Comparison of ENCODE assay signal across 20 cellular contexts in the genomic region with DNA sequence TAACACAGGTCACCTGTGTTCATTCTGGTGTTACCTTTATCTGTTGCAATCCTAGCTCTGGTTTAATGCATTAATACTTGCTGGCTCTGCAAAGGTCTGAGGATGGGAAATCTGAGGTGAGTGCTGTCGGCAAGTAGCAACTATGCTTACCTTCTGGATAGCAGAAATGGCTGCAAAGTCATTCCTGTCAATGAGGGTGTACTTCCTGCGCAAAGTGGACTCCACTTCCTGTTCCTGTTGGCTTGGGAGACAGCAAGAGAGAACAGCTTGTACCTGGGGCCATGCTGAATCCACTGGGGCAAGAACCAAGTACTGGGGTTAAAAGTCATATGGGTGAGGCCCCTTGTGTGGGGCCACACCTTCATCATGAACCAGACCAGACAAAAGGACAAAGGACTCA. TPM values are rescaled to one million over a fixed set of nuclear protein-coding genes. Genes with fewer than 3 reads are reported as not detected.
DNase-seq lines count a peak whose midpoint lies in the region; ATAC-seq and TF ChIP-seq lines count a peak whose summit lies in the region.
"Had no signal": no experiment of that assay in that cellular context is flagged by ENCODE, and none has a peak within 500 bp of the region (broad histone marks: within the 10 kb centered on the region; RNA-seq: fewer than 3 reads in every experiment).

No MANE protein-coding gene starts in this region.

- H3K9me3 Mint-ChIP-seq in chondrocyte (ENCODE audit: low read depth) = no peaks in the 10 kb centered on the region
- no peaks in the 10 kb centered on the region for H3K9me3 Mint-ChIP-seq in MCF 10A (ENCODE audit: unreplicated experiment)
- H3K9me3 Mint-ChIP-seq: CD4-positive, CD25-positive, alpha-beta regulatory T cell; CD8-positive, alpha-beta T cell had no signal

- no peaks in the 10 kb centered on the region for H3K79me2 ChIP-seq in SK-N-SH (ENCODE audit: insufficient read depth)

- no peak overlapping the region for H3K4me3 ChIP-seq in SK-N-SH (ENCODE audit: low read depth in 2 of 2, low read length in 1 of 2)
- H3K4me3 ChIP-seq: BLaER1, GM12878, GM23248 had no signal

- no peak overlapping the region for H2AFZ ChIP-seq in SK-N-SH (ENCODE audit: low read depth)
- H2AFZ ChIP-seq: GM23248 had no signal

- no peak overlapping the region for H3K27ac ChIP-seq in SK-N-SH (ENCODE audit: low read depth in 2 of 2, low read length in 1 of 2)
- H3K27ac ChIP-seq: 22Rv1, BLaER1, C4-2B, GM23248 had no signal

- no peaks in the 10 kb centered on the region for H3K4me1 Mint-ChIP-seq in chondrocyte (ENCODE audit: low read depth)
- H3K4me1 Mint-ChIP-seq in MCF 10A (ENCODE audit: insufficient read depth, unreplicated experiment) = no peaks in the 10 kb centered on the region
- H3K4me1 Mint-ChIP-seq: B cell; CD4-positive, CD25-positive, alpha-beta regulatory T cell had no signal

- H3K9ac ChIP-seq in SK-N-SH = no peak overlapping the region
- H3K9ac ChIP-seq: BLaER1, GM23248 had no signal

- POLR2A ChIA-PET in SK-N-SH (lab: Yijun Ruan, JAX) (no interaction called here), MCF 10A (lab: Yijun Ruan, JAX) (interaction anchor here (0.6 to 1.1 kb wide), 2 partner anchors 22 to 35 kb away, joined by 3 to 5 read pairs; no protein-coding TSS in a partner anchor)

- no peak for TF ChIP-seq EP300 in SK-N-SH (IDR thresholded peaks at IDR 0.05; ENCODE audit: borderline replicate concordance in 1 of 2, low read depth in 1 of 2, low read length in 1 of 2)

- no peaks in the 10 kb centered on the region for H3K9me2 ChIP-seq in SK-N-SH

- no peaks in the 10 kb centered on the region for H3K27me3 ChIP-seq in SK-N-SH (ENCODE audit: insufficient read depth)
- H3K27me3 ChIP-seq: BLaER1 had no signal

- H3K9me3 ChIP-seq in SK-N-SH = no peaks in the 10 kb centered on the region
- H3K9me3 ChIP-seq: BLaER1, Caco-2 had no signal

- intact Hi-C loops in posterior vena cava (cut with DNase I) = no loop called here
- intact Hi-C loops in MCF 10A (cut with micrococcal nuclease) = no loop called here

- TF ChIP-seq RAD21 in SK-N-SH (IDR thresholded peaks at IDR 0.05; ENCODE audit: low read length) = no peak

- H3K27me3 Mint-ChIP-seq in chondrocyte (ENCODE audit: low read depth) (no peaks in the 10 kb centered on the region), MCF 10A (ENCODE audit: insufficient read depth, unreplicated experiment) (no peaks in the 10 kb centered on the region)
- H3K27me3 Mint-ChIP-seq: B cell; CD4-positive, CD25-positive, alpha-beta regulatory T cell had no signal

- no peaks in the 10 kb centered on the region for H3K4me1 ChIP-seq in SK-N-SH (ENCODE audit: control insufficient read depth in 1 of 2, insufficient read depth in 2 of 2, low read depth in 1 of 2, low read length in 1 of 2)
- H3K4me1 ChIP-seq: BLaER1, Caco-2 had no signal

- no peak for ATAC-seq in SK-N-SH treated with all-trans-retinoic acid at 6 μM for 48 hours
- ATAC-seq: CD8-positive, alpha-beta T cell; GM12878 had no signal

- TF ChIP-seq CTCF in SK-N-SH (IDR thresholded peaks at IDR 0.05) (no peak), chondrocyte (IDR thresholded peaks at IDR 0.05) (no peak), MCF 10A (IDR thresholded peaks at IDR 0.05; ENCODE audit: unreplicated experiment) (no peak)

- no peaks in the 10 kb centered on the region for H3F3A ChIP-seq in SK-N-SH (replicated peaks; ENCODE audit: insufficient read depth)

- H3K36me3 ChIP-seq in SK-N-SH (replicated peaks in 1 of 2; ENCODE audit: control insufficient read depth in 1 of 2, insufficient read depth in 2 of 2, low read length in 1 of 2) = no peaks in the 10 kb centered on the region

- DNase-seq in SK-N-SH = no peak
- DNase-seq in chondrocyte (ENCODE audit: low spot score) = peak; percentile 4
- DNase-seq in posterior vena cava (ENCODE audit: low spot score) = peak; percentile 1
- DNase-seq in MCF 10A (ENCODE audit: unreplicated experiment) = no peak
- DNase-seq in midbrain (lab: John Stamatoyannopoulos, UW) = no peak
- DNase-seq: Caco-2; CD4-positive, CD25-positive, alpha-beta regulatory T cell; CD8-positive, alpha-beta T cell; DMS153; EL; GDM1; GM23248; H7; HCEC 1CT had no signal

- 100% methylated on average over 1 of the region's 2 CpGs for WGBS in SK-N-SH (ENCODE audit: low lambda C conversion rate)

- no TSS peak for BruUV-seq in MCF 10A (replicated peaks; lab: Mats Ljungman, UMichigan)

- no peak overlapping the region for H3K4me2 ChIP-seq in SK-N-SH
- H3K4me2 ChIP-seq: BLaER1 had no signal

- CTCF ChIA-PET in SK-N-SH (lab: Yijun Ruan, JAX) = no interaction called here
- CTCF ChIA-PET in MCF 10A (lab: Yijun Ruan, JAX) = interaction anchor here (0.6 kb wide), 1 partner anchor 540 kb away, joined by 3 read pairs; no protein-coding TSS in a partner anchor

- H3K36me3 Mint-ChIP-seq in chondrocyte (ENCODE audit: low read depth) = no peaks in the 10 kb centered on the region
- H3K36me3 Mint-ChIP-seq in MCF 10A (ENCODE audit: insufficient read depth, unreplicated experiment) = no peaks in the 10 kb centered on the region
- H3K36me3 Mint-ChIP-seq: CD4-positive, CD25-positive, alpha-beta regulatory T cell; CD8-positive, alpha-beta T cell had no signal

- H3K4me3 Mint-ChIP-seq in chondrocyte (ENCODE audit: unreplicated experiment) (no peak overlapping the region), MCF 10A (ENCODE audit: unreplicated experiment) (no peak overlapping the region)
- H3K4me3 Mint-ChIP-seq: B cell; CD4-positive, CD25-positive, alpha-beta regulatory T cell; CD8-positive, alpha-beta T cell had no signal

- H3K27ac Mint-ChIP-seq in chondrocyte (ENCODE audit: unreplicated experiment) (no peak overlapping the region), MCF 10A (ENCODE audit: low read depth, unreplicated experiment) (no peak overlapping the region)
- H3K27ac Mint-ChIP-seq: B cell; CD4-positive, CD25-positive, alpha-beta regulatory T cell; CD8-positive, alpha-beta T cell had no signal

- H4K20me1 ChIP-seq in SK-N-SH (ENCODE audit: insufficient read depth) = no peaks in the 10 kb centered on the region
- H4K20me1 ChIP-seq: BLaER1 had no signal

TF ChIP-seq in SK-N-SH, 30 proteins besides CTCF, POLR2A, EP300 and RAD21:
- TF ChIP-seq GABPA (IDR thresholded peaks at IDR 0.05; ENCODE audit: low read depth) = 0 out of 2 replicates have a peak, but pooled peaks have one; percentile 13
- no peak for TF ChIP-seq NRF1 (IDR thresholded peaks at IDR 0.05; ENCODE audit: low read depth, low read length)

TF ChIP-seq in SK-N-SH treated with all-trans-retinoic acid at 6 μM for 48 hours, 23 proteins besides CTCF, POLR2A, EP300 and RAD21 (continues in another document):
- TF ChIP-seq ZFP3 (CRISPR knock-in tag; IDR thresholded peaks at IDR 0.05) (no peak), ARNTL (CRISPR knock-in tag; IDR thresholded peaks at IDR 0.05; ENCODE audit: borderline replicate concordance, low read depth) (no peak), ZFP30 (CRISPR knock-in tag; IDR thresholded peaks at IDR 0.05) (no peak), TCF4 (CRISPR knock-in tag; IDR thresholded peaks at IDR 0.05; ENCODE audit: borderline replicate concordance) (no peak), RARB (CRISPR knock-in tag; IDR thresholded peaks at IDR 0.05) (no peak), ZC3H10 (CRISPR knock-in tag; IDR thresholded peaks at IDR 0.05) (no peak)
- TF ChIP-seq, protein P1, sequence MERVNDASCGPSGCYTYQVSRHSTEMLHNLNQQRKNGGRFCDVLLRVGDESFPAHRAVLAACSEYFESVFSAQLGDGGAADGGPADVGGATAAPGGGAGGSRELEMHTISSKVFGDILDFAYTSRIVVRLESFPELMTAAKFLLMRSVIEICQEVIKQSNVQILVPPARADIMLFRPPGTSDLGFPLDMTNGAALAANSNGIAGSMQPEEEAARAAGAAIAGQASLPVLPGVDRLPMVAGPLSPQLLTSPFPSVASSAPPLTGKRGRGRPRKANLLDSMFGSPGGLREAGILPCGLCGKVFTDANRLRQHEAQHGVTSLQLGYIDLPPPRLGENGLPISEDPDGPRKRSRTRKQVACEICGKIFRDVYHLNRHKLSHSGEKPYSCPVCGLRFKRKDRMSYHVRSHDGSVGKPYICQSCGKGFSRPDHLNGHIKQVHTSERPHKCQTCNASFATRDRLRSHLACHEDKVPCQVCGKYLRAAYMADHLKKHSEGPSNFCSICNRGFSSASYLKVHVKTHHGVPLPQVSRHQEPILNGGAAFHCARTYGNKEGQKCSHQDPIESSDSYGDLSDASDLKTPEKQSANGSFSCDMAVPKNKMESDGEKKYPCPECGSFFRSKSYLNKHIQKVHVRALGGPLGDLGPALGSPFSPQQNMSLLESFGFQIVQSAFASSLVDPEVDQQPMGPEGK (CRISPR knock-in tag; IDR thresholded peaks at IDR 0.05; ENCODE audit: borderline replicate concordance) = no peak

RNA-seq across cellular contexts. Expression of gene KIF9, which starts 37.3 kb away (rescaled TPM):
- 23.9 and 31.8 TPM in 2 replicates for polyA plus RNA-seq in SK-N-SH (2012; rRNA removed)
- polyA plus RNA-seq in SK-N-SH (2012; cell fraction: cytosol; rRNA removed) = 34.3 and 51.1 TPM in 2 replicates
- polyA plus RNA-seq in SK-N-SH (2012; cell fraction: nucleus; rRNA removed) = 15.1 and 15.6 TPM in 2 replicates
- 3.9 to 4.5 TPM (median 4.3 TPM) in 3 replicates for total RNA-seq in chondrocyte
- 1 to 10 TPM; 4.7 to 5.6 TPM for total RNA-seq in posterior vena cava
- total RNA-seq in MCF 10A (2022) = 6.7 and 9.5 TPM in 2 replicates

RNA-seq across cellular contexts. Expression of gene KLHL18, which starts 37.5 kb away (rescaled TPM):
- 47.0 and 55.2 TPM in 2 replicates for polyA plus RNA-seq in SK-N-SH (2012; rRNA removed)
- polyA plus RNA-seq in SK-N-SH (2012; cell fraction: cytosol; rRNA removed) = 40.2 and 48.3 TPM in 2 replicates
- 24.7 and 31.3 TPM in 2 replicates for polyA plus RNA-seq in SK-N-SH (2012; cell fraction: nucleus; rRNA removed)
- 31.9 to 34.6 TPM (median 32.3 TPM) in 3 replicates for total RNA-seq in chondrocyte
- total RNA-seq in posterior vena cava = 10 to 100 TPM; 21.2 to 21.6 TPM
- total RNA-seq in MCF 10A (2022) = 36.4 and 36.6 TPM in 2 replicates

Comparison
In these comparisons a context has a peak if more than half of its experiments do, and no peak if none do; other contexts are left out.
1. DNase-seq: peak in chondrocyte (single experiment) and posterior vena cava (single experiment); none in SK-N-SH (single experiment), MCF 10A (single experiment) and midbrain (single experiment).